11 cellular contexts compared by ENCODE assay signal in genomic region chr1:21898326-21899155, GRCh38. TPM values are rescaled to one million over a fixed set of nuclear protein-coding genes. Genes with fewer than 3 reads are reported as not detected.
DNase-seq lines count a peak whose midpoint lies in the region; ATAC-seq and TF ChIP-seq lines count a peak whose summit lies in the region.
"Had no signal": no experiment of that assay in that cellular context is flagged by ENCODE, and none has a peak within 500 bp of the region (broad histone marks: within the 10 kb centered on the region; RNA-seq: fewer than 3 reads in every experiment).

No MANE protein-coding gene starts in this region.

- H3K9ac ChIP-seq in BLaER1 (peak overlapping the region; percentile 36; the same call in 1 of the 2 replicates), skeletal muscle satellite cell (ENCODE audit: low read depth, low read length) (peak overlapping the region; percentile 45)
- H3K9ac ChIP-seq: parathyroid adenoma had no signal

- TF ChIP-seq CTCF in brain microvascular endothelial cell (IDR thresholded peaks at IDR 0.05; ENCODE audit: low read depth, low read length, missing control alignments) (peak; percentile 35), foreskin keratinocyte (conservative IDR thresholded peaks at IDR 0.05) (no peak)

- H3K4me2 ChIP-seq in BLaER1 (peak overlapping the region; percentile 83), skeletal muscle satellite cell (ENCODE audit: low read length) (peak overlapping the region; percentile 6)

- intact Hi-C loops in head of caudate nucleus (cut with DNase I), result no loop called here

- H3K4me1 ChIP-seq in BLaER1 (peaks cover 90% of the 10 kb centered on the region), skeletal muscle satellite cell (ENCODE audit: control insufficient read depth, insufficient read depth, low read length) (peaks cover 74% of the 10 kb centered on the region), foreskin keratinocyte (no peaks in the 10 kb centered on the region)

- H3K9me3 ChIP-seq in BLaER1, result no peaks in the 10 kb centered on the region
- H3K9me3 ChIP-seq in skeletal muscle satellite cell (replicated peaks; ENCODE audit: low read length), result no peaks in the 10 kb centered on the region

- ATAC-seq in foreskin keratinocyte, result no peak
- ATAC-seq in HG02610 (IDR thresholded peaks at IDR 0.05; ENCODE audit: unreplicated experiment), result no peak
- ATAC-seq in GM18520 (IDR thresholded peaks at IDR 0.05; ENCODE audit: unreplicated experiment), result no peak

- peaks cover 18% of the 10 kb centered on the region for H3K36me3 ChIP-seq in BLaER1
- peaks cover 14% of the 10 kb centered on the region for H3K36me3 ChIP-seq in brain microvascular endothelial cell (replicated peaks)
- H3K36me3 ChIP-seq in skeletal muscle satellite cell (ENCODE audit: insufficient read depth, low read length), result peaks cover 53% of the 10 kb centered on the region

- H4K20me1 ChIP-seq in BLaER1, result no peaks in the 10 kb centered on the region

- DNase-seq in brain microvascular endothelial cell, result peak; percentile 55
- DNase-seq in iris pigment epithelial cell (ENCODE audit: low read depth), result peak; percentile 40
- no peak for DNase-seq in head of caudate nucleus
- no peak for DNase-seq in foreskin keratinocyte
- DNase-seq: NCI-H1092 treated with DMSO at 0.1 percent for 48 hours, NCI-H524 treated with DMSO at 0.1 percent for 48 hours had no signal

- no peak overlapping the region for H3K4me3 ChIP-seq in BLaER1
- H3K4me3 ChIP-seq in brain microvascular endothelial cell (ENCODE audit: low read depth, low read length), result no peak overlapping the region
- H3K4me3 ChIP-seq in skeletal muscle satellite cell (ENCODE audit: low read length), result no peak overlapping the region

- peak overlapping the region; percentile 95 for H3K27ac ChIP-seq in BLaER1
- H3K27ac ChIP-seq in brain microvascular endothelial cell, result peak overlapping the region; percentile 47
- no peak overlapping the region for H3K27ac ChIP-seq in foreskin keratinocyte
- H3K27ac ChIP-seq: parathyroid adenoma had no signal

- in situ Hi-C loops in brain microvascular endothelial cell (cut with HindIII; ENCODE audit: low pct_ligation_motif_present, low sequenced_read_pairs), result no loop called here

- H3K27me3 ChIP-seq in BLaER1, result no peaks in the 10 kb centered on the region
- H3K27me3 ChIP-seq in brain microvascular endothelial cell (replicated peaks), result no peaks in the 10 kb centered on the region
- no peaks in the 10 kb centered on the region for H3K27me3 ChIP-seq in skeletal muscle satellite cell (ENCODE audit: control insufficient read depth, insufficient read depth, low read length)
- H3K27me3 ChIP-seq in foreskin keratinocyte, result no peaks in the 10 kb centered on the region

RNA-seq across cellular contexts. Expression of gene HSPG2, which starts 38.6 kb away (rescaled TPM):
- total RNA-seq in skeletal muscle satellite cell (2012; rRNA removed), result 149 and 214 TPM in 2 replicates
- total RNA-seq in foreskin keratinocyte, result 44.6 and 57.5 TPM in 2 replicates
- 36.2 and 44.7 TPM in 2 replicates for polyA plus RNA-seq in foreskin keratinocyte

Comparison
In these comparisons a context has a peak if more than half of its experiments do, and no peak if none do; other contexts are left out.
1. DNase-seq: peak in brain microvascular endothelial cell (single experiment) and iris pigment epithelial cell (single experiment); none in head of caudate nucleus (0 of 42) and foreskin keratinocyte (0 of 2).